26 cellular contexts compared by ENCODE assay signal in the genomic region with DNA sequence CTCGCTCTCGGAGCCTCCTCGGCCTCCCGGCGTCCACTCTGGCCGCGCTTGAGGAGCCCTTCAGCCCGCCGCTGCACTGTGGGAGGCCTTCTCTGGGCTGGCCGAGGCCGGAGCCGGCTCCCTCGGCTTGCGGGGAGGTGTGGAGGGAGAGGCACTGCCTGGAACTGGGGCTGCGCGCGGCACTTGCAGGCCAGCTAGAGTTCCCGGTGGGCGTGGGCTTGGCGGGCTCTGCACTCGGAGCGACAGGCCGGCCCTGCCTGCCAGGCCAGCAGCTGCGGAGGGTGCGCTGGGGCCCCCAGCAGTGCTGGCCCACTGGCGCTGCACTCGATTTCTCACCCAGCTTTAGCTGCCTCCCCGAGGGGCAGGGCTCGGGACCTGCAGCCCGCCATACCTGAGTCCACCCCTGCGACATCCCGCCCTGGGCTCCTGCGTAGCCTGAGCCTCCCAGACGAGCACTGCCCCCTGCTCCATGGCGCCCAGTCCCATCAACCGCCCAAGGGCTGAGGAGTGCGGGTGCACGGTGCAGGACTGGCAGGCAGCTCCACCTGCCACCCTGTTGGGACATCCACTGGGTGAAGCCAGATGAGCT.
"Had no signal": no experiment of that assay in that cellular context is flagged by ENCODE, and none has a peak within 500 bp of the region (broad histone marks: within the 10 kb centered on the region; RNA-seq: fewer than 3 reads in every experiment).

No MANE protein-coding gene starts in this region.

- H3K4me3 ChIP-seq: coronary artery, esophagus muscularis mucosa, gastroesophageal sphincter, heart left ventricle, hepatocyte, mucosa of descending colon, prostate gland, right atrium auricular region, sigmoid colon, thoracic aorta, tibial nerve, upper lobe of left lung, uterus had no signal

- H3K36me3 ChIP-seq: esophagus muscularis mucosa, gastroesophageal sphincter, heart left ventricle, prostate gland, right atrium auricular region, sigmoid colon, thoracic aorta, tibial nerve, upper lobe of left lung, uterus had no signal

- DNase-seq: dermis blood vessel endothelial cell; effector memory CD4-positive, alpha-beta T cell; foreskin keratinocyte; kidney; mesenchymal stem cell; naive B cell; sigmoid colon; stimulated activated CD4-positive, alpha-beta T cell treated with anti-CD3 and anti-CD28 coated beads, Interleukin-4, amount 100 ng/mL, for 4 hours; stimulated activated naive CD8-positive, alpha-beta T cell treated with anti-CD3 and anti-CD28 coated beads, Interleukin-15, Interleukin-2, amounts not matched to agents 100 U/mL and 50 U/mL, for 24 hours; substantia nigra; uterus had no signal

- H3K9me3 ChIP-seq: esophagus muscularis mucosa, prostate gland, thoracic aorta, uterus had no signal

- H3K4me1 ChIP-seq: esophagus muscularis mucosa, gastroesophageal sphincter, heart left ventricle, parathyroid adenoma, prostate gland, right atrium auricular region, sigmoid colon, tibial nerve, upper lobe of left lung, uterus had no signal

- H3K27ac ChIP-seq: coronary artery, esophagus muscularis mucosa, foreskin keratinocyte, gastroesophageal sphincter, heart left ventricle, hepatocyte, parathyroid adenoma, prostate gland, right atrium auricular region, sigmoid colon, thoracic aorta, tibial nerve, upper lobe of left lung, uterus had no signal

- ATAC-seq: foreskin keratinocyte; gastroesophageal sphincter; heart left ventricle; left lobe of liver; mucosa of descending colon; natural killer cell treated with Interleukin-12 subunit alpha and Interleukin-12 subunit beta and Interleukin-15 and Interleukin-18, amount 100 ng/mL, for 72 hours; stimulated activated memory B cell treated with anti-CD40 and anti-IgM and Interleukin-4, amounts not matched to agents 10 μg/mL and 1 μg/mL and 100 μg/mL, for 72 hours; stimulated activated naive CD8-positive, alpha-beta T cell treated with anti-CD3 and anti-CD28 coated beads, Interleukin-15, Interleukin-2, amounts not matched to agents 100 U/mL and 50 U/mL, for 24 hours had no signal

- H3K27me3 ChIP-seq: esophagus muscularis mucosa, foreskin keratinocyte, gastroesophageal sphincter, heart left ventricle, hepatocyte, right atrium auricular region, sigmoid colon, tibial nerve, upper lobe of left lung, uterus had no signal
